In genomic region chr7:117011419-117012260, GRCh38 we compare ENCODE assay signal across 10 cellular contexts. TPM values are rescaled to one million over a fixed set of nuclear protein-coding genes. Genes with fewer than 3 reads are reported as not detected.
DNase-seq lines count a peak whose midpoint lies in the region; ATAC-seq and TF ChIP-seq lines count a peak whose summit lies in the region.
"Had no signal": no experiment of that assay in that cellular context is flagged by ENCODE, and none has a peak within 500 bp of the region (broad histone marks: within the 10 kb centered on the region; RNA-seq: fewer than 3 reads in every experiment).

No MANE protein-coding gene starts in this region.

- H3K9me3 ChIP-seq in psoas muscle (no peaks in the 10 kb centered on the region), vagina (no peaks in the 10 kb centered on the region)
- H3K9me3 ChIP-seq: right atrium auricular region had no signal

- 76 to 81% (median 78%) methylated on average over 6 of the region's 6 CpGs for WGBS in psoas muscle, 3 donors

- no peak for TF ChIP-seq POLR2A in vagina (IDR thresholded peaks at IDR 0.05)

- H3K9me3 Mint-ChIP-seq in nephron progenitor cell, result no peaks in the 10 kb centered on the region

- no peak overlapping the region for H3K4me3 Mint-ChIP-seq in nephron progenitor cell

- DNase-seq in activated CD4-positive, CD25-positive, alpha-beta regulatory T cell treated with anti-CD3 and anti-CD28 coated beads, Interleukin-2, amount 50 U/mL, for 72 hours, result no peak
- DNase-seq in nephron progenitor cell (no peak), psoas muscle (no peak), vagina (ENCODE audit: extremely low spot score in 2 of 2) (no peak), GOT3 (lab: John Stamatoyannopoulos, UW) (no peak)

- peak overlapping the region; percentile 1 for H3K27ac Mint-ChIP-seq in nephron progenitor cell

- intact Hi-C loops in psoas muscle (cut with DNase I) (loop anchor here in 1 of 2 donors (5.0 kb wide), 1 partner anchor 34 kb away; no protein-coding TSS in a partner anchor), vagina (cut with DNase I) (no loop called here)

- H3K4me1 ChIP-seq in psoas muscle (peaks cover 30% of the 10 kb centered on the region), vagina (peaks cover 9% of the 10 kb centered on the region)

- H3K27me3 Mint-ChIP-seq in nephron progenitor cell (ENCODE audit: low read depth, poor library complexity), result no peaks in the 10 kb centered on the region

- H3K36me3 Mint-ChIP-seq in nephron progenitor cell (ENCODE audit: low read depth), result no peaks in the 10 kb centered on the region

- no peak overlapping the region for H3K27ac ChIP-seq in psoas muscle
- H3K27ac ChIP-seq in vagina, result no peak overlapping the region
- H3K27ac ChIP-seq: right atrium auricular region, SK-N-MC had no signal

- H3K27me3 ChIP-seq in psoas muscle (ENCODE audit: insufficient read depth in 3 of 3, low read length in 2 of 3) (no peaks in the 10 kb centered on the region), vagina (no peaks in the 10 kb centered on the region)
- H3K27me3 ChIP-seq: right atrium auricular region had no signal

- H3K4me3 ChIP-seq in psoas muscle, result no peak overlapping the region
- no peak overlapping the region for H3K4me3 ChIP-seq in vagina
- H3K4me3 ChIP-seq: right atrium auricular region, SK-N-MC had no signal

- ATAC-seq in activated CD4-positive, CD25-positive, alpha-beta regulatory T cell treated with anti-CD3 and anti-CD28 coated beads, Interleukin-2, amount 50 U/mL, for 24 hours, result peak; percentile 55 to 63
- ATAC-seq in GM21717 (IDR thresholded peaks at IDR 0.05; ENCODE audit: unreplicated experiment), result peak; percentile 86
- peak; percentile 75 for ATAC-seq in HG03460 (IDR thresholded peaks at IDR 0.05; ENCODE audit: unreplicated experiment)
- ATAC-seq in psoas muscle, result no peak

- no peak for TF ChIP-seq CTCF in nephron progenitor cell (IDR thresholded peaks at IDR 0.05)
- TF ChIP-seq CTCF in psoas muscle (IDR thresholded peaks at IDR 0.05), result no peak
- TF ChIP-seq CTCF in vagina (IDR thresholded peaks at IDR 0.05), result no peak

- peaks cover 6% of the 10 kb centered on the region for H3K4me1 Mint-ChIP-seq in nephron progenitor cell

- H3K36me3 ChIP-seq in psoas muscle (ENCODE audit: insufficient read depth in 1 of 2, low read depth in 1 of 2) (no peaks in the 10 kb centered on the region), vagina (no peaks in the 10 kb centered on the region)
- H3K36me3 ChIP-seq: right atrium auricular region had no signal

RNA-seq across cellular contexts. Expression of gene ST7, which starts 58.3 kb away (rescaled TPM):
- total RNA-seq in psoas muscle (10 to 100 TPM in 2 of 4 donors, 1 to 10 TPM in 2; 6.3 to 12.5 (median 8.8) TPM), vagina (15.2 TPM)
- 10 to 100 TPM in 1 of 3 donors, 1 to 10 TPM in 2; 6.0 to 12.3 (median 6.7) TPM for polyA plus RNA-seq in psoas muscle

Comparison
In these comparisons a context has a peak if more than half of its experiments do, and no peak if none do; other contexts are left out.
1. ATAC-seq: peak in activated CD4-positive, CD25-positive, alpha-beta regulatory T cell treated with anti-CD3 and anti-CD28 coated beads, Interleukin-2, amount 50 U/mL, for 24 hours (2 of 2), GM21717 (single experiment) and HG03460 (single experiment); none in psoas muscle (0 of 4).